1 cellular context compared by ENCODE assay signal in genomic region chr19:48968179-48968661, GRCh38.
TF ChIP-seq lines count a peak whose summit lies in the region.

No MANE protein-coding gene starts in this region.

TF ChIP-seq in HEK293, 187 proteins besides CTCF, POLR2A, EP300 and RAD21 (continued from another document):
- TF ChIP-seq ZNF398 (tag by site-specific recombination; IDR thresholded peaks at IDR 0.05) (peak; percentile 79), REPIN1 (tag by site-specific recombination; IDR thresholded peaks at IDR 0.05; ENCODE audit: low read depth) (no peak), GLI4 (tag by site-specific recombination; IDR thresholded peaks at IDR 0.05) (no peak)
TF ChIP-seq in HEK293: peak in this region for 3.
